In the genomic region with DNA sequence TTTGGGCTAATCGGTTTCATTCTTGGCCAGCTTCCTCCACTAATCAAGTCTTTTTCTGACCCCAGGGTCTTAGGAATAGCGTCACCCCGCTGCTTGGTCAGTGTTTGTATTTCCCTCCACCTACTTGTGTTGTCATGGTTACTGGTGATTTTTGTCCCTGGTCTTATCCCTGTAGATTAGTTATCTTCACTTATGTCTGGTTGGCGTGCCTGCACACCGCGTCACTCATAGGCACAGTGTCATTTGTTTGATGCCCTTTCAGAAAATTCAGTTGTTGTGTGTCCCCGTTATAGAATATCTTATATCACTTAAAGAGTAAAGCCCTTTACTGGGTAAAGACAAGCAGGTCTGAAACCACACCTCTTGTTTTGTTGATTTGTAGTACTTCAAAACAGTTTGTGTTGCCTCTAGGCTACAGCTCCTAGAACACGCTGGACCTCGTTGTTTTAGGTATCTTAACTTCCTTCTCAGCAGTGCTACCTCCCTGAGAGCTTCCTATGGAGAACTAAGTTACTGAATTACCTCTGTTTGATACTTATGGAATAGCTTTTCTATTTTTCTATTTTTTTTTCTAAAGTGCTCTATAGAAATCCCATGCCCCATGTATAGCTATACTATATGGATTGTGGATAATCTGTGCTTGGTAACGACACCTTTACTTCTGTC, we compare ENCODE assay signal across 8 cellular contexts. TPM values are rescaled to one million over a fixed set of nuclear protein-coding genes. Genes with fewer than 3 reads are reported as not detected.
DNase-seq lines count a peak whose midpoint lies in the region; ATAC-seq, FAIRE-seq and TF ChIP-seq lines count a peak whose summit lies in the region.

No MANE protein-coding gene starts in this region.

- peak; percentile 52 for FAIRE-seq in GM12878 (lab: Jason Lieb, UNC)

- SMC1A ChIA-PET in GM12878 (lab: Charles Lee; ENCODE audit: uncharacterized antibody, unreplicated experiment): interaction anchor here (0.6 to 2.6 kb wide), 3 partner anchors 11 to 91 kb away, joined by 3 to 9 read pairs (median 3); no protein-coding TSS in a partner anchor

- H4K20me1 ChIP-seq in GM12878 (ENCODE audit: control insufficient read depth, insufficient read depth): no peaks in the 10 kb centered on the region

- POLR2A ChIA-PET in GM12878 (lab: Charles Lee): interaction anchor here (0.9 to 1.9 kb wide), 2 partner anchors 7 to 163 kb away, joined by 3 to 5 read pairs; partner anchors contain the start of gene UBE2T

- in situ Hi-C loops in GM12878 (cut with MboI): no loop called here

- no peak for TF ChIP-seq POLR2A in GM12878 (IDR thresholded peaks at IDR 0.05; ENCODE audit: low read depth, low read length)

- H3K4me2 ChIP-seq in GM12878 (ENCODE audit: control insufficient read depth, insufficient read depth) (peak overlapping the region; percentile 60), skeletal muscle satellite cell (ENCODE audit: low read length) (peak overlapping the region; percentile 89)

- H3K9ac ChIP-seq in GM12878 (ENCODE audit: control insufficient read depth, insufficient read depth, low read length) (peak overlapping the region; percentile 58), iPS-18a (ENCODE audit: low read length) (peak overlapping the region; percentile 90), skeletal muscle satellite cell (ENCODE audit: low read depth, low read length) (peak overlapping the region; percentile 94)

- H3K4me3 ChIP-seq in GM12878 (peak overlapping the region; percentile 88), iPS-18a (ENCODE audit: low read length) (peak overlapping the region; percentile 98), skeletal muscle satellite cell (ENCODE audit: low read length) (peak overlapping the region; percentile 95)

- H3K27me3 ChIP-seq in GM12878 (replicated peaks in 1 of 2; ENCODE audit: control insufficient read depth in 2 of 2, insufficient read depth in 2 of 2, low read length in 1 of 2): no peaks in the 10 kb centered on the region
- H3K27me3 ChIP-seq in iPS-18a (ENCODE audit: control insufficient read depth, insufficient read depth, low read length): no peaks in the 10 kb centered on the region
- H3K27me3 ChIP-seq in skeletal muscle satellite cell (ENCODE audit: control insufficient read depth, insufficient read depth, low read length): no peaks in the 10 kb centered on the region

- DNase-seq in AG08396 (ENCODE audit: low spot score): peak; percentile 56
- DNase-seq in NCI-H524 treated with DMSO at 0.1 percent for 48 hours (lab: John Stamatoyannopoulos, UW): peak; percentile 4
- no peak for DNase-seq in GM12878 (ENCODE audit: low read depth, low spot score)

- CTCF ChIA-PET in GM12878 (lab: Yijun Ruan, JAX): interaction anchor here (0.9 to 3.0 kb wide), 10 partner anchors 11 to 251 kb away, joined by 3 to 8 read pairs (median 4); no protein-coding TSS in a partner anchor

- BruUV-seq in GM12878 (replicated peaks; lab: Mats Ljungman, UMichigan): no TSS peak

- no peaks in the 10 kb centered on the region; the same call in 1 of the 2 replicates for H3K4me1 ChIP-seq in GM12878 (ENCODE audit: control insufficient read depth, insufficient read depth, low read length)
- peaks cover 6% of the 10 kb centered on the region for H3K4me1 ChIP-seq in iPS-18a (ENCODE audit: control insufficient read depth, low read depth, low read length)
- peaks cover 9% of the 10 kb centered on the region for H3K4me1 ChIP-seq in skeletal muscle satellite cell (ENCODE audit: control insufficient read depth, insufficient read depth, low read length)

- no peak for TF ChIP-seq EP300 in GM12878 (IDR thresholded peaks at IDR 0.05; ENCODE audit: borderline replicate concordance in 1 of 2, control insufficient read depth in 1 of 2, low read depth in 2 of 2, low read length in 2 of 2)

- intact Hi-C loops in GM12878 (cut with micrococcal nuclease; ENCODE audit: unreplicated experiment): loop anchor here (5.0 to 10.0 kb wide), 2 partner anchors 95 to 268 kb away; no protein-coding TSS in a partner anchor

- RAD21 ChIA-PET in GM12878 (lab: Charles Lee; ENCODE audit: unreplicated experiment): interaction anchor here (1.0 to 1.6 kb wide), 4 partner anchors 18 to 1277 kb away, joined by 3 to 4 read pairs (median 3); partner anchors contain the start of gene ATP2B4

- no peak for TF ChIP-seq RAD21 in GM12878 (IDR thresholded peaks at IDR 0.05; ENCODE audit: insufficient read depth, low read depth, low read length)

- ATAC-seq in GM21390 (IDR thresholded peaks at IDR 0.05; ENCODE audit: unreplicated experiment): peak; percentile 2
- ATAC-seq in GM12878: peak; percentile 11
- ATAC-seq in HG02642 (IDR thresholded peaks at IDR 0.05; ENCODE audit: poor library complexity, unreplicated experiment): no peak
- ATAC-seq in HG02885 (IDR thresholded peaks at IDR 0.05; ENCODE audit: poor library complexity, unreplicated experiment): no peak

- TF ChIP-seq CTCF in GM12878 (IDR thresholded peaks at IDR 0.05 in 2 of 3, conservative IDR thresholded peaks at IDR 0.05 in 1 of 3; ENCODE audit: control insufficient read depth in 2 of 3, extremely low read depth in 1 of 3, insufficient read depth in 1 of 3, low read depth in 3 of 3, low read length in 3 of 3): no peak

- peak overlapping the region; percentile 92 for H2AFZ ChIP-seq in GM12878 (ENCODE audit: control insufficient read depth, low read depth, low read length)

- H3K79me2 ChIP-seq in GM12878 (ENCODE audit: control insufficient read depth, insufficient read depth, low read length): peaks cover 3% of the 10 kb centered on the region; the same call in 1 of the 2 replicates

- H3K9me3 ChIP-seq in GM12878 (replicated peaks; ENCODE audit: control insufficient read depth, insufficient read depth, low read length): no peaks in the 10 kb centered on the region
- no peaks in the 10 kb centered on the region for H3K9me3 ChIP-seq in iPS-18a (ENCODE audit: control insufficient read depth, low read depth, low read length)
- H3K9me3 ChIP-seq in skeletal muscle satellite cell (replicated peaks; ENCODE audit: low read length): no peaks in the 10 kb centered on the region

- 11% methylated on average over 10 of the region's 10 CpGs for WGBS in GM12878 (ENCODE audit: insufficient coverage, insufficient replicate concordance, low lambda C conversion rate, missing lambda C conversion rate)

- H3K27ac ChIP-seq in GM12878 (ENCODE audit: control insufficient read depth, insufficient read depth) (no peak overlapping the region; the same call in 1 of the 2 replicates), iPS-18a (ENCODE audit: low read length) (peak overlapping the region; percentile 68)

- H3K36me3 ChIP-seq in GM12878 (ENCODE audit: control insufficient read depth in 2 of 2, insufficient read depth in 2 of 2, low read length in 1 of 2) (no peaks in the 10 kb centered on the region), iPS-18a (ENCODE audit: control insufficient read depth, low read depth, low read length) (no peaks in the 10 kb centered on the region), skeletal muscle satellite cell (ENCODE audit: insufficient read depth, low read length) (no peaks in the 10 kb centered on the region)

TF ChIP-seq in GM12878, 131 proteins besides CTCF, POLR2A, EP300 and RAD21 (continues in another document):
- TF ChIP-seq RCOR1 (conservative IDR thresholded peaks at IDR 0.05; ENCODE audit: low read depth, low read length): no peak
- TF ChIP-seq TCF3 (IDR thresholded peaks at IDR 0.05; ENCODE audit: borderline replicate concordance, insufficient read depth, low read depth, low read length): no peak
- TF ChIP-seq BMI1 (IDR thresholded peaks at IDR 0.05; ENCODE audit: borderline replicate concordance): peak; percentile 93

RNA-seq across cellular contexts. Expression of gene PPP1R12B, which starts 0.9 kb away (rescaled TPM):
- 162 and 164 TPM in 2 replicates for total RNA-seq in GM12878 (2013; cell fraction: nucleolus; rRNA removed)
- total RNA-seq in GM12878 (2014; rRNA removed) (6.0 and 6.3 TPM in 2 replicates), GM12878 (2014; rRNA removed; fragmentation: Illumina TruSeq; extraction: Trizol) (6.0 and 6.4 TPM in 2 replicates), GM12878 (2021) (5.3 and 6.4 TPM in 2 replicates)
- 1.2 TPM for polyA plus RNA-seq in GM12878 (2011; ENCODE audit: low read depth)
- polyA plus RNA-seq in GM12878 (2011; rRNA removed) (9.4 and 10.0 TPM in 2 replicates), GM12878 (2014; fragmentation: Illumina TruSeq; extraction: Trizol) (2.1 and 5.0 TPM in 2 replicates), GM12878 (2014; fragmentation: Nextera tagmentation; extraction: Ambion mirVana) (under 1 TPM; 0.29 to 0.61 TPM), GM12878 (2014; rRNA removed) (1.8 and 3.5 TPM in 2 replicates), GM12878 (2016; fragmentation: Nextera tagmentation; extraction: Ambion mirVana) (1 to 10 TPM; 3.3 to 4.4 TPM)
- 8.9 and 10.4 TPM in 2 replicates for polyA plus RNA-seq in GM12878 (2011; cell fraction: cytosol; rRNA removed)
- 38.7 and 39.2 TPM in 2 replicates for polyA plus RNA-seq in GM12878 (2011; cell fraction: nucleus; rRNA removed)
- 1.1 and 1.5 TPM in 2 replicates for polyA plus RNA-seq in GM12878 (2012)
- polyA minus RNA-seq in GM12878 (2011; rRNA and poly(A)+ RNA removed): 54.2 and 63.4 TPM in 2 replicates
- polyA minus RNA-seq in GM12878 (2011; cell fraction: cytosol; rRNA and poly(A)+ RNA removed): 5.8 and 10.7 TPM in 2 replicates
- polyA minus RNA-seq in GM12878 (2011; cell fraction: nucleus; rRNA and poly(A)+ RNA removed): 67.7 and 85.8 TPM in 2 replicates
- 12.2 and 13.3 TPM in 2 replicates for total RNA-seq in skeletal muscle satellite cell (2012; rRNA removed)

RNA-seq across cellular contexts. Expression of gene UBE2T, which starts 7.7 kb away (rescaled TPM):
- 24.7 and 26.2 TPM in 2 replicates for total RNA-seq in GM12878 (2013; cell fraction: nucleolus; rRNA removed)
- total RNA-seq in GM12878 (2014; rRNA removed) (87.1 and 95.4 TPM in 2 replicates), GM12878 (2014; rRNA removed; fragmentation: Illumina TruSeq; extraction: Trizol) (85.6 and 87.0 TPM in 2 replicates), GM12878 (2021) (53.9 and 55.4 TPM in 2 replicates)
- 84.7 TPM for polyA plus RNA-seq in GM12878 (2011; ENCODE audit: low read depth)
- polyA plus RNA-seq in GM12878 (2011; rRNA removed) (194 and 205 TPM in 2 replicates), GM12878 (2014; fragmentation: Illumina TruSeq; extraction: Trizol) (128 and 158 TPM in 2 replicates), GM12878 (2014; fragmentation: Nextera tagmentation; extraction: Ambion mirVana) (100 to 1,000 TPM; 236 to 272 TPM), GM12878 (2014; rRNA removed) (101 and 106 TPM in 2 replicates), GM12878 (2016; fragmentation: Nextera tagmentation; extraction: Ambion mirVana) (100 to 1,000 TPM; 224 to 228 TPM)
- polyA plus RNA-seq in GM12878 (2011; cell fraction: cytosol; rRNA removed): 135 and 162 TPM in 2 replicates
- 87.9 and 103 TPM in 2 replicates for polyA plus RNA-seq in GM12878 (2011; cell fraction: nucleus; rRNA removed)
- 39.8 and 41.3 TPM in 2 replicates for polyA plus RNA-seq in GM12878 (2012)
- 74.8 and 75.2 TPM in 2 replicates for polyA minus RNA-seq in GM12878 (2011; rRNA and poly(A)+ RNA removed)
- polyA minus RNA-seq in GM12878 (2011; cell fraction: cytosol; rRNA and poly(A)+ RNA removed): 25.9 and 31.0 TPM in 2 replicates
- polyA minus RNA-seq in GM12878 (2011; cell fraction: nucleus; rRNA and poly(A)+ RNA removed): 19.5 and 24.5 TPM in 2 replicates
- 35.2 and 49.1 TPM in 2 replicates for total RNA-seq in skeletal muscle satellite cell (2012; rRNA removed)

Comparison
In these comparisons a context has a peak if more than half of its experiments do, and no peak if none do; other contexts are left out.
1. ATAC-seq: peak in GM21390 (single experiment) and GM12878 (single experiment); none in HG02642 (single experiment) and HG02885 (single experiment).
2. Peak in every context shown above with its lines, with median percentiles within 50 percentile points of each other: H3K4me3 ChIP-seq and H3K9ac ChIP-seq.